Comparison of ENCODE assay signal across 8 cellular contexts in the genomic region with DNA sequence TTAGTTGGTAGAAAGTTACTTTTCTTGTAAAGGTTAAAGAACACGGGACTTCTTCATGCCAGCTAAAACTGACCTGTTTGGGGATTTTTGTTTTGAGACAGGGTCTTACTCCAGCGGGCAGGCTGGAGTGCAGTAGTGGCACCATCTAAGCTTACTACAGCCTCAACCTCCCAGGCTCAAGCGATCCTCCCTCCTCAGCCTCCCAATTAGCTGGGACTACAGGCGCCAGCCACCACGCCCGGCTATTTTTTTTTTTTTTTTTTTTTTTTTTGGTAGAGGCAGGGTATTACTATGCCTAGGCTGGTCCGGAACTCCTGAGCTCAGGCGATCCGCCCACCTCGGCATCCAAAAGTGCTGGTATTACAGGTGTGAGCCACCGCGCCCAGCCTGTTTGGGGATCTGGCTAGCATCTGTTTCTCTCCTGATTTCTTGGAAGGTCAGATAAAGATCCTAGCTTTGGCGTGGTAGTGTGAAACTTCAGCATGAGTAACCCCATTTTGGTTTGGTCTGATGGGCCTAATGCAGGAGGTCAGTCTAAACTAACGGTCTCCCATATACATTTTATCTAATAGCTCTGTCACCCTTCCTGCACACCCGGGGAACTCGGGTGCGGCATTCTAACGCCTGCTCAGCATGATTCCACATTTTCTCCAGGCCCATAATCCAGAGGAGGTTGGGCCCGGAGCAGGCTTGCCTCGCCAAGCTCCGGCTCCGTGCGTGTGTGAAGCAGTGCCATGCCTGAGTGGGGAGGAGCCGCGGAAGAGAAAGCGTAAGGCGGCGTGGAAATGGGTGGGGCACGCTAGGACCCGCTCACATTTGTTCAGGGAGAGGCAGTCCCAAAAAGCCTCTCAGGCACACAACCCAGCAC. TPM values are rescaled to one million over a fixed set of nuclear protein-coding genes. Genes with fewer than 3 reads are reported as not detected.
DNase-seq lines count a peak whose midpoint lies in the region; ATAC-seq lines count a peak whose summit lies in the region.

No MANE protein-coding gene starts in this region.

- peaks cover 4% of the 10 kb centered on the region for H3K36me3 ChIP-seq in endocrine pancreas (ENCODE audit: control insufficient read depth, insufficient read depth, low read length)

- peak; percentile 61 for ATAC-seq in GM18502 (IDR thresholded peaks at IDR 0.05; ENCODE audit: poor library complexity, unreplicated experiment)
- ATAC-seq in HG02943 (IDR thresholded peaks at IDR 0.05; ENCODE audit: low read depth, unreplicated experiment) = peak; percentile 69

- no peaks in the 10 kb centered on the region for H3K9me3 ChIP-seq in endocrine pancreas (ENCODE audit: control insufficient read depth, low read length)

- peak overlapping the region; percentile 40 for H3K4me3 ChIP-seq in endocrine pancreas (ENCODE audit: control insufficient read depth, insufficient read depth, low read length)

- no peaks in the 10 kb centered on the region for H3K27me3 ChIP-seq in endocrine pancreas (ENCODE audit: control insufficient read depth, insufficient read depth, low read length)

- H3K9ac ChIP-seq in endocrine pancreas (ENCODE audit: control insufficient read depth, insufficient read depth, low read length) = peak overlapping the region; percentile 98

- DNase-seq in A172 (ENCODE audit: low spot score) (peak; percentile 65), NCI-H345 (lab: John Stamatoyannopoulos, UW) (peak; percentile 52), midbrain (lab: John Stamatoyannopoulos, UW) (peak; percentile 74)
- peak; percentile 54 to 56 for DNase-seq in activated CD8-positive, alpha-beta memory T cell treated with anti-CD3 and anti-CD28 coated beads for 1 hour (ENCODE audit: extremely low read depth in 1 of 2, low read depth in 1 of 2)
- DNase-seq in stimulated activated CD8-positive, alpha-beta memory T cell treated with anti-CD3 and anti-CD28 coated beads, Interleukin-4, amount 100 ng/mL, for 1 hour (ENCODE audit: low read depth in 2 of 2, low spot score in 1 of 2) = peak; percentile 44 to 50

- H3K4me1 ChIP-seq in endocrine pancreas (ENCODE audit: control insufficient read depth, insufficient read depth, low read length) = peaks cover 7% of the 10 kb centered on the region

RNA-seq across cellular contexts. Expression of a gene that starts 1.0 kb away (rescaled TPM):
- 354 and 357 TPM in 2 replicates for total RNA-seq in A172 (2014; rRNA removed; shearing (Covaris generic))

RNA-seq across cellular contexts. Expression of a gene that starts 26.2 kb away (rescaled TPM):
- total RNA-seq in A172 (2014; rRNA removed; shearing (Covaris generic)) = 27.0 and 49.9 TPM in 2 replicates

Comparison
In these comparisons a context has a peak if more than half of its experiments do, and no peak if none do; other contexts are left out.
1. Peak in every context shown above with its lines: DNase-seq, ATAC-seq and H3K4me3 ChIP-seq.